Comparison of ENCODE assay signal across 14 cellular contexts in genomic region chr13:64633948-64634347, GRCh38.
DNase-seq lines count a peak whose midpoint lies in the region; ATAC-seq, FAIRE-seq and TF ChIP-seq lines count a peak whose summit lies in the region.
"Had no signal": no experiment of that assay in that cellular context is flagged by ENCODE, and none has a peak within 500 bp of the region (broad histone marks: within the 10 kb centered on the region; RNA-seq: fewer than 3 reads in every experiment).

No MANE protein-coding gene starts in this region.

- intact Hi-C loops in HepG2 (cut with micrococcal nuclease; ENCODE audit: unreplicated experiment): no loop called here

- H3K79me2 ChIP-seq in HepG2 (ENCODE audit: insufficient read depth, low read length): no peaks in the 10 kb centered on the region

- in situ Hi-C loops in ACHN (cut with HindIII; ENCODE audit: low pct_ligation_motif_present, low pct_unique_long_range_greater_than_20kb, low sequenced_read_pairs): no loop called here
- in situ Hi-C loops in HepG2 (cut with HindIII; ENCODE audit: extremely low pct_ligation_motif_present, low pct_unique_long_range_greater_than_20kb): no loop called here

- DNase-seq in D721Med (ENCODE audit: insufficient read length, low spot score): no peak
- peak; percentile 34 for DNase-seq in OCI-M1 (lab: John Stamatoyannopoulos, UW)
- peak; percentile 13 for DNase-seq in choroid plexus epithelial cell (ENCODE audit: low read depth)
- DNase-seq in ecto neural progenitor cell (ENCODE audit: low spot score): no peak
- no peak for DNase-seq in ACHN
- no peak for DNase-seq in SHP77 (lab: John Stamatoyannopoulos, UW)
- no peak for DNase-seq in HepG2 (ENCODE audit: low spot score)
- DNase-seq: CD8-positive, alpha-beta T cell; H7; NCI-H1092; NCI-H1694 treated with DMSO at 0.1 percent for 48 hours; SHP77 treated with DMSO at 0.1 percent for 48 hours had no signal

- no peak overlapping the region for H2AFZ ChIP-seq in HepG2 (ENCODE audit: low read length)

- ATAC-seq in HepG2: no peak
- ATAC-seq: CD8-positive, alpha-beta T cell had no signal

- POLR2A ChIA-PET in HEK293 (lab: Yijun Ruan, JAX) (no interaction called here), HepG2 (lab: Yijun Ruan, JAX) (no interaction called here)

- H4K20me1 ChIP-seq in HepG2 (ENCODE audit: insufficient read depth, low read length): no peaks in the 10 kb centered on the region

- no peak overlapping the region for H3K4me3 ChIP-seq in HEK293 (ENCODE audit: low read depth, low read length)
- no peak overlapping the region for H3K4me3 ChIP-seq in choroid plexus epithelial cell (ENCODE audit: low read depth, low read length)
- H3K4me3 ChIP-seq in HepG2 (replicated peaks in 1 of 3; ENCODE audit: insufficient read depth in 1 of 3, low read depth in 2 of 3, low read length in 3 of 3): no peak overlapping the region

- CTCF ChIA-PET in HEK293 (lab: Yijun Ruan, JAX): no interaction called here
- CTCF ChIA-PET in HepG2 (lab: Yijun Ruan, JAX; ENCODE audit: low intra/inter-chr PET ratio, low total read pairs): no interaction called here

- BruUV-seq in HepG2 (replicated peaks; lab: Mats Ljungman, UMichigan): no TSS peak

- 7% methylated on average over 1 of the region's 1 CpG for WGBS in HepG2 (ENCODE audit: low lambda C conversion rate)

- H3K9ac ChIP-seq in HepG2 (ENCODE audit: insufficient read depth, low read depth, low read length): no peak overlapping the region

- H3K4me1 ChIP-seq in HEK293 (ENCODE audit: control insufficient read depth, insufficient read depth, low read length) (no peaks in the 10 kb centered on the region), HepG2 (ENCODE audit: insufficient read depth, low read length) (no peaks in the 10 kb centered on the region)

- no peaks in the 10 kb centered on the region for H3K27me3 ChIP-seq in HepG2 (ENCODE audit: control insufficient read depth in 1 of 2, insufficient read depth in 2 of 2, low read length in 2 of 2)

- no peak overlapping the region for H3K4me2 ChIP-seq in HepG2 (ENCODE audit: low read depth, low read length)

- no peak for TF ChIP-seq CTCF in D721Med (IDR thresholded peaks at IDR 0.05; ENCODE audit: insufficient read depth, missing control alignments)
- no peak for TF ChIP-seq CTCF in HEK293 (tag by site-specific recombination; IDR thresholded peaks at IDR 0.05)
- TF ChIP-seq CTCF in choroid plexus epithelial cell (conservative IDR thresholded peaks at IDR 0.05; ENCODE audit: low read depth, low read length): no peak
- TF ChIP-seq CTCF in HepG2 (CRISPR knock-in tag; IDR thresholded peaks at IDR 0.05): no peak

- H3K27ac ChIP-seq in HEK293 (ENCODE audit: extremely low read depth, low read depth, low read length): no peak overlapping the region
- H3K27ac ChIP-seq in HepG2 (ENCODE audit: extremely low read length, insufficient read depth, low read length): no peak overlapping the region

- H3K36me3 ChIP-seq in HEK293 (ENCODE audit: control insufficient read depth in 2 of 2, insufficient read depth in 1 of 2, low read length in 2 of 2) (no peaks in the 10 kb centered on the region), HepG2 (replicated peaks in 1 of 2; ENCODE audit: control insufficient read depth in 1 of 2, insufficient read depth in 2 of 2, low read length in 2 of 2) (no peaks in the 10 kb centered on the region)

- TF ChIP-seq EP300 in HepG2 (IDR thresholded peaks at IDR 0.05; ENCODE audit: low read depth in 2 of 2, low read length in 2 of 2): no peak
- no peak for TF ChIP-seq EP300 in HepG2 (CRISPR knock-in tag; IDR thresholded peaks at IDR 0.05; ENCODE audit: borderline replicate concordance)

- FAIRE-seq in D721Med (lab: Jason Lieb, UNC): peak; percentile 56
- FAIRE-seq in HepG2 (lab: Jason Lieb, UNC): no peak
- FAIRE-seq: HTR-8/SVneo had no signal

- H3K9me3 ChIP-seq in HEK293 (ENCODE audit: control insufficient read depth, insufficient read depth, low read depth, low read length) (no peaks in the 10 kb centered on the region), HepG2 (ENCODE audit: low read length) (no peaks in the 10 kb centered on the region)

- no peak for TF ChIP-seq POLR2A in HepG2 (IDR thresholded peaks at IDR 0.05; ENCODE audit: insufficient read depth in 1 of 2, low read depth in 2 of 2, low read length in 2 of 2)

- TF ChIP-seq RAD21 in HepG2 (CRISPR knock-in tag; IDR thresholded peaks at IDR 0.05): no peak

TF ChIP-seq in HEK293, 187 proteins besides CTCF, POLR2A, EP300 and RAD21 (continues in another document):
- TF ChIP-seq ZNF121 (tag by site-specific recombination; IDR thresholded peaks at IDR 0.05) (no peak), TRIM28 (IDR thresholded peaks at IDR 0.05; ENCODE audit: borderline replicate concordance, low read length) (peak; percentile 72; the same call in 1 of the 2 replicates), GLI2 (tag by site-specific recombination; IDR thresholded peaks at IDR 0.05; ENCODE audit: borderline replicate concordance, low read depth) (no peak), ZNF626 (tag by site-specific recombination; IDR thresholded peaks at IDR 0.05) (no peak), ZFP3 (tag by site-specific recombination; IDR thresholded peaks at IDR 0.05; ENCODE audit: low read depth) (no peak), ZNF488 (tag by site-specific recombination; IDR thresholded peaks at IDR 0.05) (no peak), TCF7L2 (IDR thresholded peaks at IDR 0.05; ENCODE audit: borderline replicate concordance, low read depth, low read length) (peak; percentile 79), ZNF266 (tag by site-specific recombination; IDR thresholded peaks at IDR 0.05; ENCODE audit: low read depth) (no peak), ZNF148 (tag by site-specific recombination; IDR thresholded peaks at IDR 0.05; ENCODE audit: borderline replicate concordance) (no peak)

TF ChIP-seq in HepG2, 621 proteins besides CTCF, POLR2A, EP300 and RAD21:
- TF ChIP-seq ZNF660 (CRISPR knock-in tag; IDR thresholded peaks at IDR 0.05; ENCODE audit: borderline replicate concordance, low read depth) (no peak), SNAPC5 (CRISPR knock-in tag; IDR thresholded peaks at IDR 0.05; ENCODE audit: borderline replicate concordance) (no peak), BRCA1 (CRISPR knock-in tag; IDR thresholded peaks at IDR 0.05) (no peak), KMT2B (CRISPR knock-in tag; IDR thresholded peaks at IDR 0.05) (no peak), FLYWCH1 (CRISPR knock-in tag; IDR thresholded peaks at IDR 0.05) (no peak), MBD4 (IDR thresholded peaks at IDR 0.05; ENCODE audit: borderline replicate concordance, low read length) (no peak), HNRNPLL (IDR thresholded peaks at IDR 0.05; ENCODE audit: low read depth, low read length, poor library complexity, severe bottlenecking) (no peak)
TF ChIP-seq in HepG2: peak in this region for 0.

Comparison
In these comparisons a context has a peak if more than half of its experiments do, and no peak if none do; other contexts are left out.
1. DNase-seq: peak in OCI-M1 (single experiment) and choroid plexus epithelial cell (single experiment); none in D721Med (single experiment), ecto neural progenitor cell (single experiment), ACHN (single experiment), SHP77 (0 of 2) and HepG2 (single experiment).